In the genomic region with DNA sequence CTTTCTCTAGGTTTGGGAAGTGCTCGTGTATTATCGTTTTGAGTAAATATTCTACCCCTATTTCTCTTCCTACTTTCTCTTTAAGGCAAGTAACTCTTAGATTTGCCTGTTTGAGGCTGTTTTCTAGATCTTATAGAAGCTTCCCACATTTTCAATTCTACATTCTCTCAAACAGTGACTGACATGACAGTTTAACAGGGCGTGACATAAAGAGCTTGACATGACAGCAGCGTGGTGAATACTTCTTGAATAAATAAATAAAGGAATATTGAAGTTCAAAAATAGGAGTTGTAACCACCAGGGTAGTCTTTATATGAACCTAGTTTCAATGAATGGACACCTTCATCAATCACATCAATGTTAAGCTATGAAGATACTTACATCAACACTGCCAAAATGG, we compare ENCODE assay signal across 3 cellular contexts.
"Had no signal": no experiment of that assay in that cellular context is flagged by ENCODE, and none has a peak within 500 bp of the region (broad histone marks: within the 10 kb centered on the region; RNA-seq: fewer than 3 reads in every experiment).

No MANE protein-coding gene starts in this region.

- DNase-seq: GDM1, GF-D8 had no signal

- H3K4me3 ChIP-seq: GM12878 had no signal
